Comparison of ENCODE assay signal across 15 cellular contexts in genomic region chr1:94978401-94978800, GRCh38. TPM values are rescaled to one million over a fixed set of nuclear protein-coding genes. Genes with fewer than 3 reads are reported as not detected.
DNase-seq lines count a peak whose midpoint lies in the region; ATAC-seq and TF ChIP-seq lines count a peak whose summit lies in the region.
"Had no signal": no experiment of that assay in that cellular context is flagged by ENCODE, and none has a peak within 500 bp of the region (broad histone marks: within the 10 kb centered on the region; RNA-seq: fewer than 3 reads in every experiment).

No MANE protein-coding gene starts in this region.

- H3K27me3 Mint-ChIP-seq in WTC11 (ENCODE audit: low read depth), result no peaks in the 10 kb centered on the region
- no peaks in the 10 kb centered on the region for H3K27me3 Mint-ChIP-seq in stimulated activated naive B cell treated with anti-CD40 and anti-IgM and Interleukin-4, amounts not matched to agents 10 μg/mL and 1 μg/mL and 100 μg/mL, for 72 hours
- H3K27me3 Mint-ChIP-seq in naive thymus-derived CD8-positive, alpha-beta T cell, result no peaks in the 10 kb centered on the region

- CTCF ChIA-PET in WTC11 (lab: Charles Lee), result interaction anchor here (2.4 kb wide), 1 partner anchor 124 kb away, joined by 7 read pairs; no protein-coding TSS in a partner anchor

- ATAC-seq in WTC11 (peak; percentile 41), mucosa of descending colon (peak; percentile 54)
- no peak for ATAC-seq in stimulated activated naive B cell treated with anti-CD40 and anti-IgM and Interleukin-4, amounts not matched to agents 10 μg/mL and 1 μg/mL and 100 μg/mL, for 72 hours (replicated peaks)
- no peak for ATAC-seq in naive thymus-derived CD8-positive, alpha-beta T cell
- ATAC-seq: CD8-positive, alpha-beta T cell; K562 had no signal

- 89% methylated on average over 2 of the region's 2 CpGs for WGBS in suprapubic skin

- H3K9me3 ChIP-seq in BLaER1, result no peaks in the 10 kb centered on the region
- H3K9me3 ChIP-seq in mucosa of descending colon, result no peaks in the 10 kb centered on the region
- H3K9me3 ChIP-seq in suprapubic skin, result no peaks in the 10 kb centered on the region
- H3K9me3 ChIP-seq: Caco-2 had no signal

- DNase-seq in WTC11 (ENCODE audit: low spot score), result no peak
- no peak for DNase-seq in mucosa of descending colon
- DNase-seq in stimulated activated naive B cell treated with anti-CD40 and anti-IgM and Interleukin-4, amounts not matched to agents 10 μg/mL and 1 μg/mL and 100 μg/mL, for 72 hours, result no peak
- no peak for DNase-seq in EL
- no peak for DNase-seq in suprapubic skin (ENCODE audit: low spot score in 2 of 2)
- DNase-seq in naive thymus-derived CD8-positive, alpha-beta T cell, result no peak
- DNase-seq: ACHN; Caco-2; CD8-positive, alpha-beta T cell; DND-41; HCEC 1CT; HFFc6 had no signal

- intact Hi-C loops in mucosa of descending colon (cut with DNase I, micrococcal nuclease), result no loop called here

- no peak for TF ChIP-seq EP300 in suprapubic skin (IDR thresholded peaks at IDR 0.05)

- no peaks in the 10 kb centered on the region for H3K27me3 ChIP-seq in BLaER1
- no peaks in the 10 kb centered on the region for H3K27me3 ChIP-seq in suprapubic skin

- no peaks in the 10 kb centered on the region for H3K4me1 Mint-ChIP-seq in WTC11
- H3K4me1 Mint-ChIP-seq in stimulated activated naive B cell treated with anti-CD40 and anti-IgM and Interleukin-4, amounts not matched to agents 10 μg/mL and 1 μg/mL and 100 μg/mL, for 72 hours, result peaks cover 15 to 22% of the 10 kb centered on the region in 2 donors
- H3K4me1 Mint-ChIP-seq in naive thymus-derived CD8-positive, alpha-beta T cell, result peaks cover 5 to 27% (median 9%) of the 10 kb centered on the region in 4 donors
- H3K4me1 Mint-ChIP-seq: CD14-positive monocyte had no signal

- H3K9me3 Mint-ChIP-seq in WTC11, result peaks cover 4% of the 10 kb centered on the region; the same call in 1 of the 2 replicates
- no peaks in the 10 kb centered on the region for H3K9me3 Mint-ChIP-seq in stimulated activated naive B cell treated with anti-CD40 and anti-IgM and Interleukin-4, amounts not matched to agents 10 μg/mL and 1 μg/mL and 100 μg/mL, for 72 hours
- H3K9me3 Mint-ChIP-seq in naive thymus-derived CD8-positive, alpha-beta T cell, result no peaks in the 10 kb centered on the region
- H3K9me3 Mint-ChIP-seq: CD8-positive, alpha-beta T cell; HFFc6 had no signal

- H3K4me3 ChIP-seq in BLaER1 (no peak overlapping the region), mucosa of descending colon (no peak overlapping the region), suprapubic skin (no peak overlapping the region)
- H3K4me3 ChIP-seq: K562 had no signal

- H3K27ac ChIP-seq in BLaER1 (no peak overlapping the region), suprapubic skin (no peak overlapping the region)

- no peak for TF ChIP-seq POLR2A in suprapubic skin (IDR thresholded peaks at IDR 0.05)

- POLR2A ChIA-PET in WTC11 (lab: Charles Lee), result no interaction called here
- POLR2A ChIA-PET in naive thymus-derived CD8-positive, alpha-beta T cell (lab: Charles Lee), result no interaction called here

- H3K9ac ChIP-seq in BLaER1, result no peak overlapping the region

- TF ChIP-seq CTCF in WTC11 (IDR thresholded peaks at IDR 0.05) (no peak), mucosa of descending colon (IDR thresholded peaks at IDR 0.05) (no peak), suprapubic skin (IDR thresholded peaks at IDR 0.05) (no peak)

- H3K4me2 ChIP-seq in BLaER1, result peak overlapping the region; percentile 7

- H4K20me1 ChIP-seq in BLaER1, result no peaks in the 10 kb centered on the region

- no peaks in the 10 kb centered on the region for H3K36me3 ChIP-seq in BLaER1
- H3K36me3 ChIP-seq in mucosa of descending colon (ENCODE audit: low read depth), result no peaks in the 10 kb centered on the region
- no peaks in the 10 kb centered on the region for H3K36me3 ChIP-seq in suprapubic skin

- H3K4me1 ChIP-seq in BLaER1, result peaks cover 50% of the 10 kb centered on the region
- peaks cover 27% of the 10 kb centered on the region for H3K4me1 ChIP-seq in mucosa of descending colon (ENCODE audit: low read depth)
- peaks cover 20% of the 10 kb centered on the region for H3K4me1 ChIP-seq in suprapubic skin

- H3K27ac Mint-ChIP-seq in WTC11, result no peak overlapping the region
- peak overlapping the region; percentile 28 for H3K27ac Mint-ChIP-seq in stimulated activated naive B cell treated with anti-CD40 and anti-IgM and Interleukin-4, amounts not matched to agents 10 μg/mL and 1 μg/mL and 100 μg/mL, for 72 hours
- no peak overlapping the region for H3K27ac Mint-ChIP-seq in naive thymus-derived CD8-positive, alpha-beta T cell
- H3K27ac Mint-ChIP-seq: CD14-positive monocyte; CD8-positive, alpha-beta T cell; HFFc6 had no signal

- no peak overlapping the region for H3K4me3 Mint-ChIP-seq in WTC11
- H3K4me3 Mint-ChIP-seq in stimulated activated naive B cell treated with anti-CD40 and anti-IgM and Interleukin-4, amounts not matched to agents 10 μg/mL and 1 μg/mL and 100 μg/mL, for 72 hours, result no peak overlapping the region
- no peak overlapping the region for H3K4me3 Mint-ChIP-seq in naive thymus-derived CD8-positive, alpha-beta T cell
- H3K4me3 Mint-ChIP-seq: CD14-positive monocyte; CD8-positive, alpha-beta T cell; HFFc6 had no signal

- no peaks in the 10 kb centered on the region for H3K36me3 Mint-ChIP-seq in WTC11
- H3K36me3 Mint-ChIP-seq in stimulated activated naive B cell treated with anti-CD40 and anti-IgM and Interleukin-4, amounts not matched to agents 10 μg/mL and 1 μg/mL and 100 μg/mL, for 72 hours, result no peaks in the 10 kb centered on the region
- peaks cover 0 to 5% (median 3%) of the 10 kb centered on the region in 3 donors for H3K36me3 Mint-ChIP-seq in naive thymus-derived CD8-positive, alpha-beta T cell

TF ChIP-seq in WTC11, 78 proteins besides CTCF, POLR2A, EP300 and RAD21 (continues in another document):
- no peak for TF ChIP-seq ZNF512 (CRISPR knock-in tag; IDR thresholded peaks at IDR 0.05; ENCODE audit: borderline replicate concordance)
- TF ChIP-seq NR2C2 (CRISPR knock-in tag; IDR thresholded peaks at IDR 0.05), result no peak
- TF ChIP-seq AR (CRISPR knock-in tag; IDR thresholded peaks at IDR 0.05), result no peak
- no peak for TF ChIP-seq ESRRA (CRISPR knock-in tag; IDR thresholded peaks at IDR 0.05; ENCODE audit: borderline replicate concordance)
- TF ChIP-seq ZMAT4 (CRISPR knock-in tag; IDR thresholded peaks at IDR 0.05), result no peak
- no peak for TF ChIP-seq TP53 (CRISPR knock-in tag; IDR thresholded peaks at IDR 0.05)
- TF ChIP-seq FOXP1 (CRISPR knock-in tag; IDR thresholded peaks at IDR 0.05; ENCODE audit: borderline replicate concordance), result no peak

RNA-seq across cellular contexts. Expression of gene CNN3, which starts 51.5 kb away (rescaled TPM):
- 183 to 187 TPM (median 185 TPM) in 3 replicates for total RNA-seq in WTC11 (2021)
- total RNA-seq in mucosa of descending colon, result 100 to 1,000 TPM in 2 of 3 donors, 10 to 100 TPM in 1; 61.3 to 165 (median 129) TPM
- 10 to 100 TPM; 52.3 to 73.7 (median 58.6) TPM for total RNA-seq in suprapubic skin
- total RNA-seq in naive thymus-derived CD8-positive, alpha-beta T cell, result 10 to 100 TPM; 18.0 to 18.3 TPM
- polyA plus RNA-seq in naive thymus-derived CD8-positive, alpha-beta T cell, result 10 to 100 TPM; 13.7 to 19.3 (median 14.1) TPM

Comparison
In these comparisons a context has a peak if more than half of its experiments do, and no peak if none do; other contexts are left out.
1. ATAC-seq: peak in WTC11 (single experiment) and mucosa of descending colon (single experiment); none in stimulated activated naive B cell treated with anti-CD40 and anti-IgM and Interleukin-4, amounts not matched to agents 10 μg/mL and 1 μg/mL and 100 μg/mL, for 72 hours (0 of 2) and naive thymus-derived CD8-positive, alpha-beta T cell (0 of 2).